Comparison of ENCODE assay signal across 8 cellular contexts in the genomic region with DNA sequence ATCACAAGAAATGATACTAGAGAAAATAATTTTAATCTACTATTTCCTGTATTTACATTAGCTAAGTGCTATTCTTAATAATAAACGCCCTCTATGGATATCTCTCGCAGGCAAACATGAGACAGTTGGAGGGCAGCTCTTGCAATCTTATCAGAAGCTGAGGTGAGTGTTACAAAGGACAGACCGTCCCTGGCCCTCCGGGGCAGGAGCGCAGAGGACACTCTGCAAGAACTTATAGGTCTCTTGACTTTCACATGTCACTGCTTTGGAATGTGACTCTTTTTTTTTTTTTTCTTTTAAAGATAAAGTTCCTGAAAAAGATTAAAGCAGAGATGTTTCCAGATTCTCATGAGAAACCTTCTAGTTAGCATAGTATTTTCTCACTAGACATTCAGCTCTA. TPM values are rescaled to one million over a fixed set of nuclear protein-coding genes. Genes with fewer than 3 reads are reported as not detected.
DNase-seq lines count a peak whose midpoint lies in the region; ATAC-seq and TF ChIP-seq lines count a peak whose summit lies in the region.

No MANE protein-coding gene starts in this region.

- intact Hi-C loops in Right ventricle myocardium inferior (cut with DNase I) (loop anchor here (2.0 to 5.0 kb wide), 2 partner anchors 94 to 420 kb away; no protein-coding TSS in a partner anchor), cardiac septum (cut with DNase I) (loop anchor here (5.0 to 10.0 kb wide), 4 partner anchors 65 to 428 kb away; partner anchors contain the start of gene DYNLT1), lower lobe of right lung (cut with DNase I) (no loop called here)

- no peak overlapping the region for H3K27ac Mint-ChIP-seq in activated CD8-positive, alpha-beta memory T cell treated with anti-CD3 and anti-CD28 coated beads, Interleukin-2, amount 10 ng/mL, durations not matched to agents 7 days and 5 days

- peaks cover 37% of the 10 kb centered on the region for H3K36me3 Mint-ChIP-seq in activated CD8-positive, alpha-beta memory T cell treated with anti-CD3 and anti-CD28 coated beads, Interleukin-2, amount 10 ng/mL, durations not matched to agents 7 days and 5 days

- H3K27me3 ChIP-seq in lower lobe of right lung (ENCODE audit: low read depth), result no peaks in the 10 kb centered on the region

- no peak overlapping the region for H3K4me3 Mint-ChIP-seq in activated CD8-positive, alpha-beta memory T cell treated with anti-CD3 and anti-CD28 coated beads, Interleukin-2, amount 10 ng/mL, durations not matched to agents 7 days and 5 days

- H3K27me3 Mint-ChIP-seq in activated CD8-positive, alpha-beta memory T cell treated with anti-CD3 and anti-CD28 coated beads, Interleukin-2, amount 10 ng/mL, durations not matched to agents 7 days and 5 days, result no peaks in the 10 kb centered on the region

- no peak for TF ChIP-seq CTCF in lower lobe of right lung (IDR thresholded peaks at IDR 0.05)

- peaks cover 17% of the 10 kb centered on the region for H3K4me1 Mint-ChIP-seq in activated CD8-positive, alpha-beta memory T cell treated with anti-CD3 and anti-CD28 coated beads, Interleukin-2, amount 10 ng/mL, durations not matched to agents 7 days and 5 days

- peaks cover 10% of the 10 kb centered on the region for H3K36me3 ChIP-seq in lower lobe of right lung

- no peak overlapping the region for H3K4me3 ChIP-seq in lower lobe of right lung

- ATAC-seq in Right ventricle myocardium inferior (peak; percentile 63), lower lobe of right lung (peak; percentile 66 to 87), GM18868 (IDR thresholded peaks at IDR 0.05; ENCODE audit: unreplicated experiment) (no peak), HG02973 (IDR thresholded peaks at IDR 0.05; ENCODE audit: unreplicated experiment) (no peak)
- ATAC-seq in activated CD8-positive, alpha-beta memory T cell treated with anti-CD3 and anti-CD28 coated beads, Interleukin-2, amount 10 ng/mL, durations not matched to agents 7 days and 5 days, result no peak

- no peaks in the 10 kb centered on the region for H3K9me3 Mint-ChIP-seq in activated CD8-positive, alpha-beta memory T cell treated with anti-CD3 and anti-CD28 coated beads, Interleukin-2, amount 10 ng/mL, durations not matched to agents 7 days and 5 days (ENCODE audit: low read depth)

- CTCF ChIA-PET in activated CD8-positive, alpha-beta memory T cell treated with anti-CD3 and anti-CD28 coated beads, Interleukin-2, amount 10 ng/mL, durations not matched to agents 7 days and 5 days (lab: Charles Lee), result interaction anchor here (0.6 to 2.1 kb wide), 7 partner anchors 9 to 550 kb away, joined by 3 to 5 read pairs (median 4); no protein-coding TSS in a partner anchor

- H3K27ac ChIP-seq in lower lobe of right lung, result peak overlapping the region; percentile 73

- H3K9me3 ChIP-seq in lower lobe of right lung, result no peaks in the 10 kb centered on the region

- no peak for DNase-seq in Right ventricle myocardium inferior (ENCODE audit: missing footprints)
- DNase-seq in cardiac septum (ENCODE audit: low spot score), result no peak
- DNase-seq in dedifferentiated amniotic fluid mesenchymal stem cell (ENCODE audit: extremely low spot score), result peak; percentile 21
- peak; percentile 70 for DNase-seq in lower lobe of right lung
- DNase-seq in DMS114 treated with DMSO at 0.1 percent for 48 hours (lab: John Stamatoyannopoulos, UW; ENCODE audit: unreplicated experiment), result no peak
- no peak for DNase-seq in activated CD8-positive, alpha-beta memory T cell treated with anti-CD3 and anti-CD28 coated beads, Interleukin-2, amount 10 ng/mL, durations not matched to agents 7 days and 5 days

- H3K4me1 ChIP-seq in lower lobe of right lung, result peaks cover 43% of the 10 kb centered on the region

RNA-seq across cellular contexts. Expression of gene SYTL3, which starts 57.3 kb away (rescaled TPM):
- total RNA-seq in Right ventricle myocardium inferior, result 10.8 TPM
- 5.7 TPM for total RNA-seq in cardiac septum
- total RNA-seq in lower lobe of right lung, result 13.9 TPM
- 100 to 1,000 TPM; 106 to 112 TPM for total RNA-seq in activated CD8-positive, alpha-beta memory T cell treated with anti-CD3 and anti-CD28 coated beads, Interleukin-2, amount 10 ng/mL, durations not matched to agents 7 days and 5 days

Comparison
In these comparisons a context has a peak if more than half of its experiments do, and no peak if none do; other contexts are left out.
1. ATAC-seq: peak in Right ventricle myocardium inferior (single experiment) and lower lobe of right lung (2 of 2); none in activated CD8-positive, alpha-beta memory T cell treated with anti-CD3 and anti-CD28 coated beads, Interleukin-2, amount 10 ng/mL, durations not matched to agents 7 days and 5 days (single experiment), GM18868 (single experiment) and HG02973 (single experiment).
2. DNase-seq: peak in dedifferentiated amniotic fluid mesenchymal stem cell (single experiment) and lower lobe of right lung (single experiment); none in Right ventricle myocardium inferior (single experiment), cardiac septum (single experiment), DMS114 treated with DMSO at 0.1 percent for 48 hours (single experiment) and activated CD8-positive, alpha-beta memory T cell treated with anti-CD3 and anti-CD28 coated beads, Interleukin-2, amount 10 ng/mL, durations not matched to agents 7 days and 5 days (single experiment).